Comparison of ENCODE assay signal across 9 cellular contexts in the genomic region with DNA sequence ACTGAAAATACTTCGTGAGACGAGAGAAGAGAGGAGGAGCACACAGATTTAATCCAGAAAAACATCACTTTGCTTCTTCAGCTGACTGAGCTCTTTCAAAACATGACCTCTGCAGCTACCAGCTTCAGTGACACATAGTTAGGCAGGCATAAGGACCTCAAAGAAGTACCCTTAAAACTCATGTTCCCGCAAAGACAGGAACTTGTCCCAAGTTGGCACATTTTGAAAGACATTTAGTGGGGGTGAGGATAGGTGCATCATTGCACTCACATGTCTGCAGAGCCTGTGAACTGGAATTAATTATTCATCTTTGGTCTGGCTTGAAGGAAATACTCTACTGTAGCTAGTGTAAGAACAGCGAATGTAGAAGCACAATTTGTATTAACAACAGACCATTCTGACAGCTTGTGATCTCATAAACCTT.
DNase-seq lines count a peak whose midpoint lies in the region; ATAC-seq and TF ChIP-seq lines count a peak whose summit lies in the region.
"Had no signal": no experiment of that assay in that cellular context is flagged by ENCODE, and none has a peak within 500 bp of the region (broad histone marks: within the 10 kb centered on the region; RNA-seq: fewer than 3 reads in every experiment).

No MANE protein-coding gene starts in this region.

- 21 to 26% methylated on average over 4 of the region's 4 CpGs for WGBS in tibial nerve, 2 donors

- H3K27me3 ChIP-seq in lower lobe of right lung (ENCODE audit: low read depth) (no peaks in the 10 kb centered on the region), tibial nerve (no peaks in the 10 kb centered on the region)

- TF ChIP-seq CTCF in lower lobe of right lung (IDR thresholded peaks at IDR 0.05): no peak
- no peak for TF ChIP-seq CTCF in tibial nerve (IDR thresholded peaks at IDR 0.05)

- peaks cover 23% of the 10 kb centered on the region for H3K4me1 ChIP-seq in lower lobe of right lung
- peaks cover 0 to 37% (median 8%) of the 10 kb centered on the region in 4 donors for H3K4me1 ChIP-seq in tibial nerve

- H3K9me3 ChIP-seq in lower lobe of right lung (no peaks in the 10 kb centered on the region), tibial nerve (no peaks in the 10 kb centered on the region)

- H3K36me3 ChIP-seq in lower lobe of right lung (peaks cover 4% of the 10 kb centered on the region), tibial nerve (peaks cover 0 to 16% (median 0%) of the 10 kb centered on the region in 3 donors)

- peak overlapping the region; percentile 70 for H3K27ac ChIP-seq in lower lobe of right lung
- H3K27ac ChIP-seq in tibial nerve: peak overlapping the region in 3 of 4 donors; percentile 57 to 76 (median 74)

- DNase-seq in NCI-H1092 treated with DMSO at 0.1 percent for 48 hours (lab: John Stamatoyannopoulos, UW): peak; percentile 60
- no peak for DNase-seq in NCI-H1092 (lab: John Stamatoyannopoulos, UW)
- peak; percentile 42 for DNase-seq in cerebellar cortex (ENCODE audit: low spot score)
- DNase-seq in lower lobe of right lung: no peak
- DNase-seq in tibial nerve (ENCODE audit: low spot score in 2 of 2): no peak
- DNase-seq in DMS 273 (lab: John Stamatoyannopoulos, UW; ENCODE audit: unreplicated experiment): no peak
- no peak for DNase-seq in MV-4-11 (lab: John Stamatoyannopoulos, UW)
- no peak for DNase-seq in SW 1271 (lab: John Stamatoyannopoulos, UW)
- DNase-seq: SHP77 had no signal

- H3K4me3 ChIP-seq in lower lobe of right lung (peak overlapping the region; percentile 35), tibial nerve (peak overlapping the region in 3 of 4 donors; percentile 15 to 22 (median 16))

- peak; percentile 41 to 71 for ATAC-seq in lower lobe of right lung

- TF ChIP-seq POLR2A in tibial nerve (IDR thresholded peaks at IDR 0.05): no peak

- intact Hi-C loops in lower lobe of right lung (cut with DNase I): no loop called here

- peak in 1 of 2 donors; percentile 34 for TF ChIP-seq EP300 in tibial nerve (IDR thresholded peaks at IDR 0.05)

Comparison
In these comparisons a context has a peak if more than half of its experiments do, and no peak if none do; other contexts are left out.
1. DNase-seq: peak in NCI-H1092 treated with DMSO at 0.1 percent for 48 hours (single experiment) and cerebellar cortex (single experiment); none in NCI-H1092 (single experiment), lower lobe of right lung (single experiment), tibial nerve (0 of 2), DMS 273 (single experiment), MV-4-11 (single experiment) and SW 1271 (0 of 2).